16 cellular contexts compared by ENCODE assay signal in the genomic region with DNA sequence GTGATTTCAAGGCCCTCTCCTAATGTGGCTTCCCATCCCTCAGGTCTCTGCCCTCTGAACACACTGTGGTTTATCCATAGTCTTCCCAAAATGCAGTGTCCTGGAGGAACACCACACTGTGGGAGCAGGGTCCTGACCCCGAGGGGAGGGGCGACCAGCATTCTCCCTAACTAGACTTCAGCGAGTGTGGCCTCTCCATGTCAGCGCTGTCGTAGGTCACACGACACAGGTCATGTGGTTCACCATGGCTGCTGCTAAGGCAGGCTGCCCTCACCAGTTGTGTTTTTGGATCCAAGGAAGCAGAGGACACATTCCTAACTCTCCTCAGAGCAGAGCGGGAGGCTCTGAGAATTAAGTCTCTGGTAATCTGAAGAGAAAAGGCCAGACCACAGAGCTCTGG. TPM values are rescaled to one million over a fixed set of nuclear protein-coding genes. Genes with fewer than 3 reads are reported as not detected.
A peak's percentile ranks its signal among the peaks of the same experiment; 100 is the strongest.
DNase-seq lines count a peak whose midpoint lies in the region; ATAC-seq and TF ChIP-seq lines count a peak whose summit lies in the region.
"Had no signal": no experiment of that assay in that cellular context is flagged by ENCODE, and none has a peak within 500 bp of the region (broad histone marks: within the 10 kb centered on the region; RNA-seq: fewer than 3 reads in every experiment).

No MANE protein-coding gene starts in this region.

- 89 to 96% (median 94%) methylated on average over 6 to 7 of the region's 7 CpGs for WGBS in spleen, 5 donors

- H3K27me3 ChIP-seq in GM23338 (ENCODE audit: insufficient read depth): no peaks in the 10 kb centered on the region
- H3K27me3 ChIP-seq in muscle layer of duodenum (ENCODE audit: low read depth, low read length): no peaks in the 10 kb centered on the region
- H3K27me3 ChIP-seq in spleen (replicated peaks in 1 of 7): no peaks in the 10 kb centered on the region
- H3K27me3 ChIP-seq: ovary, SJCRH30 had no signal

- ATAC-seq in GM23338 (no peak), GM18858 (IDR thresholded peaks at IDR 0.05; ENCODE audit: unreplicated experiment) (no peak)

- H3K4me1 ChIP-seq in GM23338 (ENCODE audit: insufficient read depth) (peaks cover 13% of the 10 kb centered on the region), muscle layer of duodenum (ENCODE audit: control insufficient read depth in 1 of 2, insufficient read depth in 2 of 2, low read length in 2 of 2) (peaks cover 11 to 46% of the 10 kb centered on the region in 2 donors), spleen (peaks cover 10 to 47% (median 33%) of the 10 kb centered on the region in 6 donors)

- no peaks in the 10 kb centered on the region; the same call in 1 of the 2 replicates for H4K20me1 ChIP-seq in GM23338 (replicated peaks; ENCODE audit: insufficient read depth)

- no peak overlapping the region for H3K4me2 ChIP-seq in GM23338

- H3K79me2 ChIP-seq in GM23338 (replicated peaks; ENCODE audit: insufficient read depth): no peaks in the 10 kb centered on the region

- H3K4me3 ChIP-seq in GM23338 (no peak overlapping the region), muscle layer of duodenum (ENCODE audit: low read depth in 1 of 2, low read length in 2 of 2) (no peak overlapping the region), spleen (no peak overlapping the region)
- H3K4me3 ChIP-seq: BLaER1 treated with 17β-estradiol and CSF1 and Interleukin-3, amounts not matched to agents 10 nM and 100 nM; ovary; SJCRH30 had no signal

- H3F3A ChIP-seq in GM23338 (replicated peaks; ENCODE audit: low read depth): no peaks in the 10 kb centered on the region

- H3K9me2 ChIP-seq in GM23338 (ENCODE audit: insufficient read depth): no peaks in the 10 kb centered on the region

- H3K4me3 Mint-ChIP-seq in GM23338: no peak overlapping the region
- H3K4me3 Mint-ChIP-seq in activated T-helper 1 cell treated with anti-CD3 and anti-CD28 coated beads, Interleukin-12 subunit alpha, Interleukin-12 subunit beta, Interleukin-2, Interleukin-4 antibody, amounts not matched to agents 30 ng/mL and 10 ng/mL and 1 ng/mL, durations not matched to agents 14 hours and 24 hours and 36 hours: no peak overlapping the region
- H3K4me3 Mint-ChIP-seq in activated T-helper 2 cell treated with anti-CD3 and anti-CD28 coated beads, Interferon-gamma antibody, Interleukin-2, Interleukin-4, amounts not matched to agents 10 μg/mL and 5 μg/mL and 100 μg/mL, durations not matched to agents 14 hours and 24 hours and 36 hours (ENCODE audit: low read depth): no peak overlapping the region
- H3K4me3 Mint-ChIP-seq: mesothelial cell of epicardium had no signal

- H3K9me3 Mint-ChIP-seq in GM23338: no peaks in the 10 kb centered on the region
- H3K9me3 Mint-ChIP-seq in activated T-helper 1 cell treated with anti-CD3 and anti-CD28 coated beads, Interleukin-12 subunit alpha, Interleukin-12 subunit beta, Interleukin-2, Interleukin-4 antibody, amounts not matched to agents 30 ng/mL and 10 ng/mL and 1 ng/mL, durations not matched to agents 14 hours and 24 hours and 36 hours: no peaks in the 10 kb centered on the region
- no peaks in the 10 kb centered on the region for H3K9me3 Mint-ChIP-seq in activated T-helper 2 cell treated with anti-CD3 and anti-CD28 coated beads, Interferon-gamma antibody, Interleukin-2, Interleukin-4, amounts not matched to agents 10 μg/mL and 5 μg/mL and 100 μg/mL, durations not matched to agents 14 hours and 24 hours and 36 hours
- H3K9me3 Mint-ChIP-seq: mesothelial cell of epicardium had no signal

- no peak for TF ChIP-seq POLR2A in spleen (IDR thresholded peaks at IDR 0.05)

- intact Hi-C loops in activated T-helper 1 cell treated with anti-CD3 and anti-CD28 coated beads, Interleukin-12 subunit alpha, Interleukin-12 subunit beta, Interleukin-2, Interleukin-4 antibody, amounts not matched to agents 30 ng/mL and 10 ng/mL and 1 ng/mL, durations not matched to agents 14 hours and 24 hours and 36 hours (cut with micrococcal nuclease): no loop called here
- intact Hi-C loops in spleen (cut with DNase I; ENCODE audit: low total_unique reads): loop anchor here (10.0 kb wide), 1 partner anchor 148 kb away; no protein-coding TSS in a partner anchor
- intact Hi-C loops in activated T-helper 2 cell treated with anti-CD3 and anti-CD28 coated beads, Interferon-gamma antibody, Interleukin-2, Interleukin-4, amounts not matched to agents 10 μg/mL and 5 μg/mL and 100 μg/mL, durations not matched to agents 14 hours and 24 hours and 36 hours (cut with micrococcal nuclease): no loop called here

- H3K27ac Mint-ChIP-seq in GM23338: peak overlapping the region; percentile 23; the same call in 1 of the 2 replicates
- peak overlapping the region; percentile 23 for H3K27ac Mint-ChIP-seq in activated T-helper 1 cell treated with anti-CD3 and anti-CD28 coated beads, Interleukin-12 subunit alpha, Interleukin-12 subunit beta, Interleukin-2, Interleukin-4 antibody, amounts not matched to agents 30 ng/mL and 10 ng/mL and 1 ng/mL, durations not matched to agents 14 hours and 24 hours and 36 hours
- H3K27ac Mint-ChIP-seq in activated T-helper 2 cell treated with anti-CD3 and anti-CD28 coated beads, Interferon-gamma antibody, Interleukin-2, Interleukin-4, amounts not matched to agents 10 μg/mL and 5 μg/mL and 100 μg/mL, durations not matched to agents 14 hours and 24 hours and 36 hours: no peak overlapping the region
- H3K27ac Mint-ChIP-seq: mesothelial cell of epicardium had no signal

- peaks cover 16% of the 10 kb centered on the region for H3K4me1 Mint-ChIP-seq in GM23338
- peaks cover 10% of the 10 kb centered on the region for H3K4me1 Mint-ChIP-seq in activated T-helper 1 cell treated with anti-CD3 and anti-CD28 coated beads, Interleukin-12 subunit alpha, Interleukin-12 subunit beta, Interleukin-2, Interleukin-4 antibody, amounts not matched to agents 30 ng/mL and 10 ng/mL and 1 ng/mL, durations not matched to agents 14 hours and 24 hours and 36 hours (ENCODE audit: low read depth)
- H3K4me1 Mint-ChIP-seq in activated T-helper 2 cell treated with anti-CD3 and anti-CD28 coated beads, Interferon-gamma antibody, Interleukin-2, Interleukin-4, amounts not matched to agents 10 μg/mL and 5 μg/mL and 100 μg/mL, durations not matched to agents 14 hours and 24 hours and 36 hours (ENCODE audit: low read depth): peaks cover 11% of the 10 kb centered on the region

- TF ChIP-seq CTCF in GM23338 (conservative IDR thresholded peaks at IDR 0.05; ENCODE audit: low read depth in 2 of 2) (no peak), spleen (IDR thresholded peaks at IDR 0.05 in 8 of 11, conservative IDR thresholded peaks at IDR 0.05 in 3 of 11) (no peak)

- H3K27ac ChIP-seq in GM23338 (ENCODE audit: low read depth): no peak overlapping the region
- peak overlapping the region; percentile 91 for H3K27ac ChIP-seq in muscle layer of duodenum (ENCODE audit: low read length)
- peak overlapping the region in 1 of 8 donors; percentile 33 for H3K27ac ChIP-seq in spleen
- H3K27ac ChIP-seq: BLaER1 treated with 17β-estradiol and CSF1 and Interleukin-3, amounts not matched to agents 10 nM and 100 nM; ovary; SJCRH30 had no signal

- H3K27me3 Mint-ChIP-seq in GM23338 (ENCODE audit: insufficient read depth, low read depth, poor library complexity): no peaks in the 10 kb centered on the region
- no peaks in the 10 kb centered on the region for H3K27me3 Mint-ChIP-seq in activated T-helper 1 cell treated with anti-CD3 and anti-CD28 coated beads, Interleukin-12 subunit alpha, Interleukin-12 subunit beta, Interleukin-2, Interleukin-4 antibody, amounts not matched to agents 30 ng/mL and 10 ng/mL and 1 ng/mL, durations not matched to agents 14 hours and 24 hours and 36 hours (ENCODE audit: insufficient read depth)
- no peaks in the 10 kb centered on the region for H3K27me3 Mint-ChIP-seq in activated T-helper 2 cell treated with anti-CD3 and anti-CD28 coated beads, Interferon-gamma antibody, Interleukin-2, Interleukin-4, amounts not matched to agents 10 μg/mL and 5 μg/mL and 100 μg/mL, durations not matched to agents 14 hours and 24 hours and 36 hours (ENCODE audit: low read depth)

- H3K36me3 Mint-ChIP-seq in GM23338 (ENCODE audit: low read depth): peaks cover 41% of the 10 kb centered on the region
- peaks cover 22% of the 10 kb centered on the region for H3K36me3 Mint-ChIP-seq in activated T-helper 1 cell treated with anti-CD3 and anti-CD28 coated beads, Interleukin-12 subunit alpha, Interleukin-12 subunit beta, Interleukin-2, Interleukin-4 antibody, amounts not matched to agents 30 ng/mL and 10 ng/mL and 1 ng/mL, durations not matched to agents 14 hours and 24 hours and 36 hours (ENCODE audit: low read depth)
- H3K36me3 Mint-ChIP-seq in activated T-helper 2 cell treated with anti-CD3 and anti-CD28 coated beads, Interferon-gamma antibody, Interleukin-2, Interleukin-4, amounts not matched to agents 10 μg/mL and 5 μg/mL and 100 μg/mL, durations not matched to agents 14 hours and 24 hours and 36 hours (ENCODE audit: low read depth): peaks cover 73% of the 10 kb centered on the region

- H3K36me3 ChIP-seq in GM23338 (ENCODE audit: insufficient read depth) (no peaks in the 10 kb centered on the region), muscle layer of duodenum (ENCODE audit: control insufficient read depth in 1 of 2, insufficient read depth in 2 of 2, low read length in 2 of 2) (peaks cover 44 to 66% of the 10 kb centered on the region in 2 donors), spleen (peaks cover 0 to 94% (median 70%) of the 10 kb centered on the region in 6 donors)
- H3K36me3 ChIP-seq: ovary had no signal

- H3K9me3 ChIP-seq in muscle layer of duodenum (ENCODE audit: control insufficient read depth in 1 of 2, low read length in 2 of 2): no peaks in the 10 kb centered on the region
- no peaks in the 10 kb centered on the region for H3K9me3 ChIP-seq in spleen
- H3K9me3 ChIP-seq: BLaER1 treated with 17β-estradiol and CSF1 and Interleukin-3, amounts not matched to agents 10 nM and 100 nM; ovary; SJCRH30 had no signal

- no peak overlapping the region for H2AFZ ChIP-seq in GM23338

- DNase-seq in GM23338 (ENCODE audit: low spot score) (no peak), spleen (peak; percentile 63), NCI-H446 treated with DMSO at 0.1 percent for 48 hours (lab: John Stamatoyannopoulos, UW) (no peak)
- DNase-seq in activated T-helper 1 cell treated with anti-CD3 and anti-CD28 coated beads, Interleukin-12 subunit alpha, Interleukin-12 subunit beta, Interleukin-2, Interleukin-4 antibody, amounts not matched to agents 30 ng/mL and 10 ng/mL and 1 ng/mL, durations not matched to agents 14 hours and 24 hours and 36 hours (ENCODE audit: low spot score): no peak
- DNase-seq in activated T-helper 2 cell treated with anti-CD3 and anti-CD28 coated beads, Interferon-gamma antibody, Interleukin-2, Interleukin-4, amounts not matched to agents 10 μg/mL and 5 μg/mL and 100 μg/mL, durations not matched to agents 14 hours and 24 hours and 36 hours (ENCODE audit: low spot score): no peak
- DNase-seq: activated CD4-positive, alpha-beta T cell treated with anti-CD3 and anti-CD28 coated beads for 48 hours; DMS79; NCI-H1694; NCI-H345; ovary; SJCRH30; stimulated activated CD4-positive, alpha-beta T cell treated with anti-CD3 and anti-CD28 coated beads, Interleukin-12 subunit alpha, Interleukin-12 subunit beta, amount 100 ng/mL, for 4 hours had no signal

RNA-seq across cellular contexts. Expression of gene SSH1, which starts 50.5 kb away (rescaled TPM):
- total RNA-seq in GM23338 (2014; rRNA removed; shearing (Covaris generic)): 10.8 and 11.8 TPM in 2 replicates
- polyA plus RNA-seq in GM23338 (2016; fragmentation: Nextera tagmentation; extraction: Ambion mirVana) (3.4 and 3.6 TPM in 2 replicates), spleen (1 to 10 TPM; 1.7 to 8.6 (median 2.7) TPM)
- total RNA-seq in activated T-helper 1 cell treated with anti-CD3 and anti-CD28 coated beads, Interleukin-12 subunit alpha, Interleukin-12 subunit beta, Interleukin-2, Interleukin-4 antibody, amounts not matched to agents 30 ng/mL and 10 ng/mL and 1 ng/mL, durations not matched to agents 14 hours and 24 hours and 36 hours: 25.6 and 26.6 TPM in 2 replicates
- 10 to 100 TPM; 32.2 to 71.3 (median 47.8) TPM for total RNA-seq in spleen
- 39.8 and 48.1 TPM in 2 replicates for total RNA-seq in activated T-helper 2 cell treated with anti-CD3 and anti-CD28 coated beads, Interferon-gamma antibody, Interleukin-2, Interleukin-4, amounts not matched to agents 10 μg/mL and 5 μg/mL and 100 μg/mL, durations not matched to agents 14 hours and 24 hours and 36 hours
